Comparison of ENCODE assay signal across 10 cellular contexts in the genomic region with DNA sequence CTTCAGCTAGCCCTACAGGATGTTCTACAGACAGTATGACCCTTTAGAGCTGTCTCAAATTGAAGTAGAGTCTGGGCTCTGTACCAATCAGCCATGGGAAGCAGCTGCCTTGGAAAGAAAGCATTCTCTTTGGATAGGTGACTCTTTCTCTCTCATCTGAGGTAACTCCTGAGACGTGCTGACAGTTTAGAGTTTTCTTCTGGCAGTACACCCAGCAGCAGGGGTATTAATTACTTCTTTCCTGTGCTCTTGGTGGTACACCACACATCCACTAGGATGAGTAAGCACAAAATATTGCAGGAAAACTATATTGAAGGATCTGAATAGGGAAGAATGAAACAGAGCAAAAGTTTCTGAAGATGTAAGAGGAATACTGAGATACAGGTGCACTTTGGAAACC.
DNase-seq lines count a peak whose midpoint lies in the region; TF ChIP-seq lines count a peak whose summit lies in the region.
"Had no signal": no experiment of that assay in that cellular context is flagged by ENCODE, and none has a peak within 500 bp of the region (broad histone marks: within the 10 kb centered on the region; RNA-seq: fewer than 3 reads in every experiment).

No MANE protein-coding gene starts in this region.

- peaks cover 27% of the 10 kb centered on the region for H3K9me3 Mint-ChIP-seq in progenitor cell of endocrine pancreas (ENCODE audit: low read depth)

- H3K4me3 ChIP-seq in choroid plexus epithelial cell (ENCODE audit: low read depth, low read length), result no peak overlapping the region
- H3K4me3 ChIP-seq: A549, BLaER1 had no signal

- no peak overlapping the region for H3K27ac Mint-ChIP-seq in progenitor cell of endocrine pancreas
- H3K27ac Mint-ChIP-seq: CD8-positive, alpha-beta memory T cell had no signal

- no peaks in the 10 kb centered on the region for H3K27me3 Mint-ChIP-seq in progenitor cell of endocrine pancreas
- H3K27me3 Mint-ChIP-seq: CD8-positive, alpha-beta memory T cell had no signal

- no peaks in the 10 kb centered on the region for H3K4me1 Mint-ChIP-seq in progenitor cell of endocrine pancreas (ENCODE audit: low read depth)
- H3K4me1 Mint-ChIP-seq: CD8-positive, alpha-beta memory T cell had no signal

- TF ChIP-seq CTCF in choroid plexus epithelial cell (conservative IDR thresholded peaks at IDR 0.05; ENCODE audit: low read depth, low read length) (no peak), progenitor cell of endocrine pancreas (IDR thresholded peaks at IDR 0.05; ENCODE audit: unreplicated experiment) (no peak)

- H3K4me3 Mint-ChIP-seq in progenitor cell of endocrine pancreas (ENCODE audit: low read depth), result no peak overlapping the region
- H3K4me3 Mint-ChIP-seq: CD8-positive, alpha-beta memory T cell had no signal

- DNase-seq in LHCN-M2 (ENCODE audit: low read depth) (peak; percentile 71), choroid plexus epithelial cell (ENCODE audit: low read depth) (peak; percentile 29), myocyte (ENCODE audit: low read depth) (peak; percentile 31), progenitor cell of endocrine pancreas (ENCODE audit: low spot score, unreplicated experiment) (no peak), NCI-H524 treated with DMSO at 0.1 percent for 48 hours (lab: John Stamatoyannopoulos, UW) (no peak), Ammon's horn (ENCODE audit: low spot score) (no peak)
- DNase-seq: CD8-positive, alpha-beta memory T cell; DMS53 had no signal

- H3K36me3 Mint-ChIP-seq in progenitor cell of endocrine pancreas (ENCODE audit: insufficient read depth), result peaks cover 5% of the 10 kb centered on the region

Comparison
In these comparisons a context has a peak if more than half of its experiments do, and no peak if none do; other contexts are left out.
1. DNase-seq: peak in LHCN-M2 (single experiment), choroid plexus epithelial cell (single experiment) and myocyte (single experiment); none in progenitor cell of endocrine pancreas (single experiment), NCI-H524 treated with DMSO at 0.1 percent for 48 hours (single experiment) and Ammon's horn (single experiment).